Comparison of ENCODE assay signal across 1 cellular context in genomic region chr10:13161267-13162012, GRCh38.
TF ChIP-seq lines count a peak whose summit lies in the region.

Gene MCM10, plus strand, starts transcription at chr10:13161558. Its CDS starts 2,645 bp downstream, at chr10:13164203.

TF ChIP-seq in HEK293, 187 proteins besides CTCF, POLR2A, EP300 and RAD21 (continued from another document and continues in another):
- TF ChIP-seq PBX3 (CRISPR knock-in tag; IDR thresholded peaks at IDR 0.05) (peak; percentile 74; the same call in 1 of the 2 replicates), ZNF658 (tag by site-specific recombination; IDR thresholded peaks at IDR 0.05) (no peak), EGR2 (tag by site-specific recombination; IDR thresholded peaks at IDR 0.05; ENCODE audit: low read depth) (peak; percentile 25; the same call in 1 of the 2 replicates), ZNF324 (tag by site-specific recombination; IDR thresholded peaks at IDR 0.05) (0 out of 2 replicates have a peak, but pooled peaks have one; percentile 54), ZNF629 (tag by site-specific recombination; IDR thresholded peaks at IDR 0.05) (peak; percentile 99), ZXDB (tag by site-specific recombination; IDR thresholded peaks at IDR 0.05) (peak; percentile 72), HIC1 (tag by site-specific recombination; IDR thresholded peaks at IDR 0.05) (peak; percentile 82), ZNF549 (tag by site-specific recombination; IDR thresholded peaks at IDR 0.05) (no peak; the same call in 1 of the 2 replicates), ELK4 (IDR thresholded peaks at IDR 0.05; ENCODE audit: borderline replicate concordance, low read depth, low read length) (no peak), ZBTB21 (tag by site-specific recombination; IDR thresholded peaks at IDR 0.05) (peak; percentile 98), ZNF221 (tag by site-specific recombination; IDR thresholded peaks at IDR 0.05; ENCODE audit: borderline replicate concordance) (no peak), ZNF692 (tag by site-specific recombination; IDR thresholded peaks at IDR 0.05) (peak; percentile 73), ZFP69B (tag by site-specific recombination; IDR thresholded peaks at IDR 0.05) (0 out of 2 replicates have a peak, but pooled peaks have one; percentile 34), ZNF623 (tag by site-specific recombination; IDR thresholded peaks at IDR 0.05) (no peak), ZNF132 (tag by site-specific recombination; IDR thresholded peaks at IDR 0.05; ENCODE audit: borderline replicate concordance) (no peak), SP2 (tag by site-specific recombination; IDR thresholded peaks at IDR 0.05) (peak; percentile 97), ZNF660 (tag by site-specific recombination; IDR thresholded peaks at IDR 0.05) (peak; percentile 57; the same call in 1 of the 2 replicates), ZNF621 (tag by site-specific recombination; IDR thresholded peaks at IDR 0.05) (no peak), ZNF280D (tag by site-specific recombination; IDR thresholded peaks at IDR 0.05) (no peak), ZNF610 (tag by site-specific recombination; IDR thresholded peaks at IDR 0.05; ENCODE audit: borderline replicate concordance) (peak; percentile 20; the same call in 1 of the 2 replicates), HOXD13 (CRISPR knock-in tag; IDR thresholded peaks at IDR 0.05; ENCODE audit: borderline replicate concordance) (no peak), KLF9 (tag by site-specific recombination; IDR thresholded peaks at IDR 0.05; ENCODE audit: low read depth) (peak; percentile 55; the same call in 1 of the 2 replicates), TSHZ1 (tag by site-specific recombination; IDR thresholded peaks at IDR 0.05; ENCODE audit: borderline replicate concordance) (no peak), ZBTB17 (tag by site-specific recombination; IDR thresholded peaks at IDR 0.05) (peak; percentile 86), ZNF639 (tag by site-specific recombination; IDR thresholded peaks at IDR 0.05) (peak; percentile 64; the same call in 1 of the 2 replicates), ZNF335 (tag by site-specific recombination; conservative IDR thresholded peaks at IDR 0.05) (peak; percentile 62), BCL11B (tag by site-specific recombination; IDR thresholded peaks at IDR 0.05; ENCODE audit: low read depth) (no peak), ZSCAN18 (tag by site-specific recombination; IDR thresholded peaks at IDR 0.05) (no peak), ZNF830 (tag by site-specific recombination; IDR thresholded peaks at IDR 0.05; ENCODE audit: low read depth) (no peak), ZEB2 (tag by site-specific recombination; IDR thresholded peaks at IDR 0.05) (peak; percentile 84), ZNF626 (tag by site-specific recombination; IDR thresholded peaks at IDR 0.05) (no peak), ZNF501 (tag by site-specific recombination; IDR thresholded peaks at IDR 0.05) (peak; percentile 14; the same call in 1 of the 2 replicates), ZNF777 (tag by site-specific recombination; IDR thresholded peaks at IDR 0.05; ENCODE audit: borderline replicate concordance) (no peak), ZNF747 (tag by site-specific recombination; IDR thresholded peaks at IDR 0.05) (no peak), ZSCAN30 (tag by site-specific recombination; IDR thresholded peaks at IDR 0.05) (peak; percentile 68), ZNF704 (tag by site-specific recombination; IDR thresholded peaks at IDR 0.05) (no peak), ZNF488 (tag by site-specific recombination; IDR thresholded peaks at IDR 0.05) (no peak), SP7 (tag by site-specific recombination; IDR thresholded peaks at IDR 0.05) (peak; percentile 57; the same call in 1 of the 2 replicates), ZNF146 (tag by site-specific recombination; IDR thresholded peaks at IDR 0.05) (no peak), SETDB1 (IDR thresholded peaks at IDR 0.05; ENCODE audit: insufficient read length, low read length) (no peak), ZNF239 (tag by site-specific recombination; IDR thresholded peaks at IDR 0.05) (no peak), GFI1B (tag by site-specific recombination; IDR thresholded peaks at IDR 0.05) (no peak), ATF2 (tag by site-specific recombination; IDR thresholded peaks at IDR 0.05; ENCODE audit: low read depth) (peak; percentile 99)
